8 cellular contexts compared by ENCODE assay signal in genomic region chr14:99602054-99602787, GRCh38. TPM values are rescaled to one million over a fixed set of nuclear protein-coding genes. Genes with fewer than 3 reads are reported as not detected.
DNase-seq lines count a peak whose midpoint lies in the region; ATAC-seq, FAIRE-seq and TF ChIP-seq lines count a peak whose summit lies in the region.

No MANE protein-coding gene starts in this region.

- H3K27ac Mint-ChIP-seq in HFFc6: peak overlapping the region; percentile 72

- H3K27me3 ChIP-seq in adipocyte (replicated peaks; ENCODE audit: control insufficient read depth, insufficient read depth, low read length) (peaks cover 25% of the 10 kb centered on the region), liver (ENCODE audit: control insufficient read depth in 4 of 4, insufficient read depth in 4 of 4, low read length in 3 of 4) (no peaks in the 10 kb centered on the region), transverse colon (no peaks in the 10 kb centered on the region)

- H3K4me2 ChIP-seq in A549: peak overlapping the region; percentile 95

- TF ChIP-seq POLR2A in A549 (IDR thresholded peaks at IDR 0.05; ENCODE audit: low read length): no peak
- peak; percentile 79 for TF ChIP-seq POLR2A in transverse colon (IDR thresholded peaks at IDR 0.05)

- no peak for FAIRE-seq in A549 (lab: Jason Lieb, UNC)

- H3K36me3 Mint-ChIP-seq in HFFc6 (ENCODE audit: low read depth): no peaks in the 10 kb centered on the region; the same call in 1 of the 2 replicates

- H3K36me3 ChIP-seq in adipocyte (ENCODE audit: control insufficient read depth, insufficient read depth, low read length, severe bottlenecking): no peaks in the 10 kb centered on the region
- no peaks in the 10 kb centered on the region for H3K36me3 ChIP-seq in liver (ENCODE audit: control insufficient read depth in 4 of 4, insufficient read depth in 3 of 4, low read depth in 1 of 4, low read length in 3 of 4)
- H3K36me3 ChIP-seq in transverse colon: no peaks in the 10 kb centered on the region

- POLR2A ChIA-PET in A549 (lab: Yijun Ruan, JAX): interaction anchor here (1.0 kb wide), 1 partner anchor 121 kb away, joined by 4 read pairs; the partner anchor contains the start of gene SETD3

- H3K9ac ChIP-seq in adipocyte (ENCODE audit: low read length) (no peak overlapping the region), liver (ENCODE audit: low read depth in 1 of 2, low read length in 2 of 2) (peak overlapping the region; percentile 76 to 98)

- no peaks in the 10 kb centered on the region; the same call in 1 of the 2 replicates for H3K27me3 Mint-ChIP-seq in HFFc6 (ENCODE audit: insufficient read depth)

- TF ChIP-seq RAD21 in A549 (conservative IDR thresholded peaks at IDR 0.05 in 1 of 2, IDR thresholded peaks at IDR 0.05 in 1 of 2): peak; percentile 16 to 20; a peak in 1 of 5 replicates
- peak in 1 of 2 donors; percentile 46 for TF ChIP-seq RAD21 in liver (IDR thresholded peaks at IDR 0.05)

- CTCF ChIA-PET in A549 (lab: Yijun Ruan, JAX): interaction anchor here (0.6 to 11.6 kb wide), 16 partner anchors 8 to 280 kb away, joined by 3 to 96 read pairs (median 4); no protein-coding TSS in a partner anchor

- ATAC-seq in A549 (no peak), GM21723 (IDR thresholded peaks at IDR 0.05; ENCODE audit: unreplicated experiment) (no peak)

- TF ChIP-seq EP300 in A549 (IDR thresholded peaks at IDR 0.05): no peak
- TF ChIP-seq EP300 in transverse colon (IDR thresholded peaks at IDR 0.05; ENCODE audit: low read depth): no peak

- H3K9me3 Mint-ChIP-seq in HFFc6: no peaks in the 10 kb centered on the region; the same call in 1 of the 2 replicates

- H3K27ac ChIP-seq in A549 (peak overlapping the region; percentile 57 to 99), liver (ENCODE audit: low read depth in 1 of 2, low read length in 2 of 2) (peak overlapping the region; percentile 97 to 98), transverse colon (peak overlapping the region; percentile 88 to 90 (median 88))

- DNase-seq in A549 (ENCODE audit: low read depth in 1 of 2, low spot score in 1 of 2) (peak in 1 of 2 experiments; percentile 47), HFFc6 (peak; percentile 25), adipocyte (ENCODE audit: low read depth) (peak; percentile 27), transverse colon (peak; percentile 73), DMS79 treated with DMSO at 0.1 percent for 48 hours (lab: John Stamatoyannopoulos, UW) (no peak), DMS153 (lab: John Stamatoyannopoulos, UW) (no peak)

- intact Hi-C loops in transverse colon (cut with DNase I; ENCODE audit: low total_unique reads): no loop called here

- 22% methylated on average over 18 of the region's 18 CpGs for WGBS in A549 (ENCODE audit: missing lambda C conversion rate)
- whole genome bisulfite sequencing in liver: 14% methylated on average over 18 of the region's 18 CpGs
- WGBS in transverse colon (ENCODE audit: low coverage in 1 of 2), 2 donors: 18% methylated on average over 18 of the region's 18 CpGs; no CpG with 5 or more reads in 1 of the 2 donors

- peak overlapping the region; percentile 91 for H3K4me3 Mint-ChIP-seq in HFFc6

- H3K9me3 ChIP-seq in A549: no peaks in the 10 kb centered on the region
- H3K9me3 ChIP-seq in adipocyte (ENCODE audit: control insufficient read depth, low read length): no peaks in the 10 kb centered on the region
- H3K9me3 ChIP-seq in liver (ENCODE audit: control insufficient read depth in 4 of 4, low read length in 3 of 4): no peaks in the 10 kb centered on the region
- no peaks in the 10 kb centered on the region for H3K9me3 ChIP-seq in transverse colon

- in situ Hi-C loops in transverse colon (cut with MboI; ENCODE audit: low pct_ligation_motif_present in 1 of 4, low pct_unique_long_range_greater_than_20kb in 1 of 4, low sequenced_read_pairs in 3 of 4): loop anchor here in 1 of 4 donors (25.0 kb wide), 1 partner anchor 90 kb away; no protein-coding TSS in a partner anchor

- peak overlapping the region; percentile 81 for H3K4me3 ChIP-seq in A549
- no peak overlapping the region for H3K4me3 ChIP-seq in adipocyte (ENCODE audit: low read length)
- peak overlapping the region; percentile 61 to 87 (median 74) for H3K4me3 ChIP-seq in liver (ENCODE audit: low read depth in 1 of 3, low read length in 3 of 3)
- H3K4me3 ChIP-seq in transverse colon: peak overlapping the region; percentile 45 to 83 (median 59)

- H3K4me1 ChIP-seq in A549: peaks cover 65% of the 10 kb centered on the region
- peaks cover 8% of the 10 kb centered on the region for H3K4me1 ChIP-seq in adipocyte (ENCODE audit: control insufficient read depth, insufficient read depth, low read length)
- H3K4me1 ChIP-seq in liver (ENCODE audit: control insufficient read depth in 4 of 4, insufficient read depth in 4 of 4, low read length in 3 of 4): peaks cover 30 to 63% (median 41%) of the 10 kb centered on the region in 4 donors
- H3K4me1 ChIP-seq in transverse colon: peaks cover 45 to 72% (median 62%) of the 10 kb centered on the region in 4 donors

- TF ChIP-seq CTCF in A549 (IDR thresholded peaks at IDR 0.05) (no peak), HFFc6 (IDR thresholded peaks at IDR 0.05) (no peak), liver (IDR thresholded peaks at IDR 0.05; ENCODE audit: low read depth, low read length, missing input control) (no peak), transverse colon (IDR thresholded peaks at IDR 0.05) (no peak)

- H3K4me1 Mint-ChIP-seq in HFFc6 (ENCODE audit: low read depth): peaks cover 41% of the 10 kb centered on the region

TF ChIP-seq in A549, 52 proteins besides CTCF, POLR2A, EP300 and RAD21:
- TF ChIP-seq HES2 (IDR thresholded peaks at IDR 0.05) (no peak), MAX (IDR thresholded peaks at IDR 0.05) (peak; percentile 34; the same call in 1 of the 2 replicates), CHD4 (IDR thresholded peaks at IDR 0.05; ENCODE audit: borderline replicate concordance) (peak; percentile 60; the same call in 1 of the 2 replicates)

TF ChIP-seq in liver, 16 proteins besides CTCF, POLR2A, EP300 and RAD21 (continues in another document):
- TF ChIP-seq GABPA (IDR thresholded peaks at IDR 0.05 in 1 of 2, conservative IDR thresholded peaks at IDR 0.05 in 1 of 2) (peak in 1 of 2 donors; percentile 56), FOXA1 (IDR thresholded peaks at IDR 0.05) (peak; percentile 50), RXRA (IDR thresholded peaks at IDR 0.05) (peak; percentile 39 to 86), FOXA2 (IDR thresholded peaks at IDR 0.05) (no peak), TAF1 (conservative IDR thresholded peaks at IDR 0.05) (peak; percentile 38), REST (IDR thresholded peaks at IDR 0.05) (peak; percentile 77), HNF4A (conservative IDR thresholded peaks at IDR 0.05) (peak; percentile 70 to 83), YY1 (IDR thresholded peaks at IDR 0.05) (peak; percentile 73), NR2F2 (IDR thresholded peaks at IDR 0.05) (peak; percentile 85), SP1 (IDR thresholded peaks at IDR 0.05) (peak; percentile 67)

RNA-seq across cellular contexts. Expression of gene CCDC85C, which starts 1.8 kb away (rescaled TPM):
- 10.5 and 11.4 TPM in 2 replicates for polyA plus RNA-seq in A549 (2011; rRNA removed)
- 21.9 and 32.2 TPM in 2 replicates for polyA plus RNA-seq in A549 (2012; cell fraction: cytosol; rRNA removed)
- polyA plus RNA-seq in A549 (2012; cell fraction: nucleus; rRNA removed): 39.4 and 46.8 TPM in 2 replicates
- 29.0 to 38.0 TPM (median 31.4 TPM) in 3 replicates for polyA plus RNA-seq in A549 (2017; fragmentation: RNase III; extraction: RNeasy Plus Mini Kit Qiagen cat#74134 plus additional on column Dnase treatment)
- polyA minus RNA-seq in A549 (2011; rRNA and poly(A)+ RNA removed): 15.0 and 21.7 TPM in 2 replicates
- total RNA-seq in HFFc6 (2021; fragmentation: NEBNext Ultra II Directional; extraction: Animal tissue kit (Norgen Biotek cat#: 25700)): 10 to 100 TPM; 31.3 to 41.4 (median 34.3) TPM
- 10 to 100 TPM in 1 of 2 donors, 1 to 10 TPM in 1; 7.1 to 12.1 TPM for total RNA-seq in liver
- 10 to 100 TPM in 1 of 2 donors, 1 to 10 TPM in 1; 4.0 to 23.9 TPM for polyA plus RNA-seq in liver
- total RNA-seq in transverse colon: 10 to 100 TPM; 19.3 to 55.4 (median 45.7) TPM

RNA-seq across cellular contexts. Expression of gene HHIPL1, which starts 42.7 kb away (rescaled TPM):
- polyA plus RNA-seq in A549 (2011; rRNA removed): 0.19 and 0.21 TPM in 2 replicates
- 0.26 and 0.38 TPM in 2 replicates for polyA plus RNA-seq in A549 (2012; cell fraction: cytosol; rRNA removed)
- 0.52 and 0.58 TPM in 2 replicates for polyA plus RNA-seq in A549 (2012; cell fraction: nucleus; rRNA removed)
- polyA plus RNA-seq in A549 (2017; fragmentation: RNase III; extraction: RNeasy Plus Mini Kit Qiagen cat#74134 plus additional on column Dnase treatment): 0.20 to 0.29 TPM (median 0.23 TPM) in 3 replicates
- 0.29 and 0.58 TPM in 2 replicates for polyA minus RNA-seq in A549 (2011; rRNA and poly(A)+ RNA removed)
- total RNA-seq in HFFc6 (2021; fragmentation: NEBNext Ultra II Directional; extraction: Animal tissue kit (Norgen Biotek cat#: 25700)): 1 to 10 TPM in 5 of 6 experiments, under 1 TPM in 1; 0.99 to 2.8 (median 1.3) TPM
- total RNA-seq in liver: 1 to 10 TPM; 1.0 to 1.7 TPM
- polyA plus RNA-seq in liver: under 1 TPM; 0.96 to 0.99 TPM
- 10 to 100 TPM in 1 of 4 donors, under 1 TPM in 3; 0.40 to 31.0 (median 0.87) TPM for total RNA-seq in transverse colon

Comparison
In these comparisons a context has a peak if more than half of its experiments do, and no peak if none do; other contexts are left out.
1. DNase-seq: peak in HFFc6 (single experiment), adipocyte (single experiment) and transverse colon (single experiment); none in DMS79 treated with DMSO at 0.1 percent for 48 hours (single experiment) and DMS153 (single experiment).
2. Peak in every context shown above with its lines, with median percentiles within 50 percentile points of each other: H3K27ac ChIP-seq.